Comparison of ENCODE assay signal across 17 cellular contexts in genomic region chr19:55462722-55463121, GRCh38. TPM values are rescaled to one million over a fixed set of nuclear protein-coding genes. Genes with fewer than 3 reads are reported as not detected.
DNase-seq lines count a peak whose midpoint lies in the region; ATAC-seq, FAIRE-seq and TF ChIP-seq lines count a peak whose summit lies in the region.
"Had no signal": no experiment of that assay in that cellular context is flagged by ENCODE, and none has a peak within 500 bp of the region (broad histone marks: within the 10 kb centered on the region; RNA-seq: fewer than 3 reads in every experiment).

No MANE protein-coding gene starts in this region.

- no peak overlapping the region for H3K23ac ChIP-seq in neuronal stem cell (ENCODE audit: low read depth, low read length, poor library complexity)

- no peak overlapping the region for H3K14ac ChIP-seq in neuronal stem cell (ENCODE audit: low read length)

- H3K4me3 Mint-ChIP-seq in activated T-cell treated with anti-CD3 and anti-CD28 coated beads, Interleukin-2, amount 50 U/mL, for 72 hours: peak overlapping the region; percentile 88 to 92
- H3K4me3 Mint-ChIP-seq in IgD-negative memory B cell (peak overlapping the region; percentile 59 to 98 (median 92)), astrocyte (ENCODE audit: unreplicated experiment) (peak overlapping the region; percentile 86)

- peak overlapping the region; percentile 95 for H2BK15ac ChIP-seq in neuronal stem cell (ENCODE audit: low read length)

- no peak overlapping the region for H2BK12ac ChIP-seq in neuronal stem cell (ENCODE audit: low read length)

- H3K4me1 Mint-ChIP-seq in activated T-cell treated with anti-CD3 and anti-CD28 coated beads, Interleukin-2, amount 50 U/mL, for 72 hours (ENCODE audit: low read depth): peaks cover 29% of the 10 kb centered on the region
- H3K4me1 Mint-ChIP-seq in IgD-negative memory B cell: peaks cover 10 to 19% (median 15%) of the 10 kb centered on the region in 3 donors
- H3K4me1 Mint-ChIP-seq in astrocyte (ENCODE audit: low read depth, unreplicated experiment): peaks cover 2% of the 10 kb centered on the region

- H3K79me2 ChIP-seq in astrocyte (ENCODE audit: insufficient read depth, low read length): peaks cover 16% of the 10 kb centered on the region

- H3K4me1 ChIP-seq in astrocyte (ENCODE audit: insufficient read depth, low read length) (peaks cover 9% of the 10 kb centered on the region), neuronal stem cell (ENCODE audit: control insufficient read depth in 2 of 2, insufficient read depth in 1 of 2, low read depth in 1 of 2, low read length in 2 of 2) (peaks cover 20 to 36% of the 10 kb centered on the region in 2 donors)

- no peak for ATAC-seq in activated T-cell treated with anti-CD3 and anti-CD28 coated beads, Interleukin-2, amount 50 U/mL, for 72 hours (replicated peaks in 1 of 2)
- ATAC-seq in HG03571 (IDR thresholded peaks at IDR 0.05; ENCODE audit: unreplicated experiment): no peak
- ATAC-seq: activated naive CD4-positive, alpha-beta T cell treated with anti-CD3 and anti-CD28 coated beads, Interleukin-2, amount 50 U/mL, for 72 hours had no signal

- H3K18ac ChIP-seq in neuronal stem cell (ENCODE audit: low read length): peak overlapping the region; percentile 95

- no peak overlapping the region for H3K4me2 ChIP-seq in astrocyte (ENCODE audit: low read length)
- no peak overlapping the region for H3K4me2 ChIP-seq in neuronal stem cell (ENCODE audit: insufficient read depth, low read length, poor library complexity, severe bottlenecking)

- H4K20me1 ChIP-seq in astrocyte (ENCODE audit: insufficient read depth, low read length): peaks cover 27% of the 10 kb centered on the region

- no peak for DNase-seq in activated T-cell treated with anti-CD3 and anti-CD28 coated beads, Interleukin-2, amount 50 U/mL, for 72 hours
- DNase-seq in activated T-cell treated with anti-CD3 and anti-CD28 coated beads for 4 hours: no peak
- no peak for DNase-seq in astrocyte (ENCODE audit: low read depth)
- no peak for DNase-seq in neuronal stem cell (ENCODE audit: low spot score)
- no peak for DNase-seq in AG08395 (ENCODE audit: low spot score)
- DNase-seq in A172 (ENCODE audit: low spot score): no peak
- DNase-seq: cortex of kidney; GF-D8; Karpas-422; NCI-H1694 treated with DMSO at 0.1 percent for 48 hours; stimulated activated CD8-positive, alpha-beta memory T cell treated with anti-CD3 and anti-CD28 coated beads, Interleukin-4, amount 100 ng/mL, for 48 hours had no signal

- FAIRE-seq in astrocyte (lab: Jason Lieb, UNC): no peak
- FAIRE-seq: H1 had no signal

- no peaks in the 10 kb centered on the region for H3K9me3 Mint-ChIP-seq in activated T-cell treated with anti-CD3 and anti-CD28 coated beads, Interleukin-2, amount 50 U/mL, for 72 hours
- H3K9me3 Mint-ChIP-seq in IgD-negative memory B cell (no peaks in the 10 kb centered on the region), astrocyte (ENCODE audit: unreplicated experiment) (no peaks in the 10 kb centered on the region)
- H3K9me3 Mint-ChIP-seq: activated naive CD4-positive, alpha-beta T cell treated with anti-CD3 and anti-CD28 coated beads, Interleukin-2, amount 50 U/mL, for 72 hours had no signal

- H3K36me3 ChIP-seq in astrocyte (ENCODE audit: insufficient read depth, low read length) (no peaks in the 10 kb centered on the region), neuronal stem cell (replicated peaks in 1 of 2; ENCODE audit: control insufficient read depth in 2 of 2, insufficient read depth in 2 of 2, low read length in 2 of 2) (no peaks in the 10 kb centered on the region)

- H3K27me3 ChIP-seq in astrocyte (ENCODE audit: insufficient read depth, low read length) (peaks cover 2% of the 10 kb centered on the region), neuronal stem cell (ENCODE audit: control insufficient read depth in 3 of 3, insufficient read depth in 3 of 3, low read depth in 1 of 3, low read length in 3 of 3) (peaks cover 0 to 40% (median 0%) of the 10 kb centered on the region in 3 experiments)

- no peak for TF ChIP-seq CTCF in astrocyte (IDR thresholded peaks at IDR 0.05; ENCODE audit: insufficient read depth, low read depth, low read length)

- peak overlapping the region; percentile 89 for H2BK5ac ChIP-seq in neuronal stem cell (ENCODE audit: low read length)

- H4K8ac ChIP-seq in neuronal stem cell (ENCODE audit: low read depth, low read length): no peak overlapping the region

- no peaks in the 10 kb centered on the region for H3K9me3 ChIP-seq in astrocyte (ENCODE audit: insufficient read depth, low read depth, low read length)
- peaks cover 0 to 4% of the 10 kb centered on the region in 2 donors for H3K9me3 ChIP-seq in neuronal stem cell (replicated peaks in 1 of 2; ENCODE audit: control insufficient read depth in 2 of 2, insufficient read depth in 1 of 2, low read depth in 1 of 2, low read length in 2 of 2)

- no peak overlapping the region for H4K91ac ChIP-seq in neuronal stem cell (ENCODE audit: low read depth, low read length, poor library complexity)

- no peak overlapping the region for H3K4me3 ChIP-seq in astrocyte (ENCODE audit: insufficient read depth, low read depth, low read length)
- no peak overlapping the region for H3K4me3 ChIP-seq in neuronal stem cell (ENCODE audit: low read length in 2 of 2)

- peak overlapping the region; percentile 98 for H2AK5ac ChIP-seq in neuronal stem cell (ENCODE audit: low read depth, low read length)

- H3K36me3 Mint-ChIP-seq in activated T-cell treated with anti-CD3 and anti-CD28 coated beads, Interleukin-2, amount 50 U/mL, for 72 hours (ENCODE audit: insufficient read depth in 2 of 2): no peaks in the 10 kb centered on the region
- H3K36me3 Mint-ChIP-seq in IgD-negative memory B cell (no peaks in the 10 kb centered on the region), astrocyte (ENCODE audit: low read depth, unreplicated experiment) (no peaks in the 10 kb centered on the region)
- H3K36me3 Mint-ChIP-seq: activated naive CD4-positive, alpha-beta T cell treated with anti-CD3 and anti-CD28 coated beads, Interleukin-2, amount 50 U/mL, for 72 hours had no signal

- H3K27ac Mint-ChIP-seq in activated T-cell treated with anti-CD3 and anti-CD28 coated beads, Interleukin-2, amount 50 U/mL, for 72 hours: no peak overlapping the region
- H3K27ac Mint-ChIP-seq in IgD-negative memory B cell (no peak overlapping the region), astrocyte (ENCODE audit: unreplicated experiment) (no peak overlapping the region)
- H3K27ac Mint-ChIP-seq: progenitor cell of endocrine pancreas had no signal

- H2BK120ac ChIP-seq in neuronal stem cell (ENCODE audit: low read depth, low read length): peak overlapping the region; percentile 95

- no peaks in the 10 kb centered on the region for H3K79me1 ChIP-seq in neuronal stem cell (ENCODE audit: low read depth, low read length)

- no CpG with 5 or more reads among the region's 11 CpGs for WGBS in neuronal stem cell (ENCODE audit: extremely low coverage in 2 of 2, insufficient read length in 2 of 2, insufficient replicate concordance in 1 of 2), 2 donors

- H3K9ac ChIP-seq in astrocyte (ENCODE audit: low read length) (no peak overlapping the region), neuronal stem cell (ENCODE audit: low read depth, low read length, poor library complexity) (no peak overlapping the region)

- H3K27ac ChIP-seq in astrocyte (ENCODE audit: low read depth, low read length) (no peak overlapping the region), neuronal stem cell (replicated peaks; ENCODE audit: low read length) (no peak overlapping the region)

- H2AFZ ChIP-seq in astrocyte (ENCODE audit: low read depth, low read length) (no peak overlapping the region), neuronal stem cell (ENCODE audit: low read length) (peak overlapping the region; percentile 27)

- H3K4ac ChIP-seq in neuronal stem cell (ENCODE audit: low read length): no peak overlapping the region

- H3K27me3 Mint-ChIP-seq in activated T-cell treated with anti-CD3 and anti-CD28 coated beads, Interleukin-2, amount 50 U/mL, for 72 hours (ENCODE audit: low read depth): no peaks in the 10 kb centered on the region
- H3K27me3 Mint-ChIP-seq in IgD-negative memory B cell: no peaks in the 10 kb centered on the region
- peaks cover 4% of the 10 kb centered on the region for H3K27me3 Mint-ChIP-seq in astrocyte (ENCODE audit: low read depth, unreplicated experiment)

RNA-seq across cellular contexts. Expression of gene ISOC2, which starts 1.3 kb away (rescaled TPM):
- total RNA-seq in activated T-cell treated with anti-CD3 and anti-CD28 coated beads, Interleukin-2, amount 50 U/mL, for 72 hours: 10 to 100 TPM; 19.5 to 20.3 TPM
- 40.0 TPM for polyA plus RNA-seq in IgD-negative memory B cell
- 58.8 and 61.6 TPM in 2 replicates for total RNA-seq in astrocyte
- 26.8 TPM for polyA plus RNA-seq in neuronal stem cell (2013, experiment 1 of 2)
- 26.2 TPM for polyA plus RNA-seq in neuronal stem cell (2013, experiment 2 of 2)
- total RNA-seq in A172 (2014; rRNA removed; shearing (Covaris generic)): 114 and 139 TPM in 2 replicates

RNA-seq across cellular contexts. Expression of gene C19orf85, which starts 1.8 kb away (rescaled TPM):
- not detected for total RNA-seq in activated T-cell treated with anti-CD3 and anti-CD28 coated beads, Interleukin-2, amount 50 U/mL, for 72 hours
- polyA plus RNA-seq in IgD-negative memory B cell: not detected
- total RNA-seq in astrocyte: not detected in 2 replicates
- 2.1 TPM for polyA plus RNA-seq in neuronal stem cell (2013, experiment 1 of 2)
- polyA plus RNA-seq in neuronal stem cell (2013, experiment 2 of 2): 2.3 TPM
- 0.07 TPM in 1 of 2 replicates, not detected in the other for total RNA-seq in A172 (2014; rRNA removed; shearing (Covaris generic))
- total RNA-seq: activated naive CD4-positive, alpha-beta T cell treated with anti-CD3 and anti-CD28 coated beads, Interleukin-2, amount 50 U/mL, for 72 hours; mesenteric fat pad; progenitor cell of endocrine pancreas had no signal

RNA-seq across cellular contexts. Expression of gene ZNF628, which starts 13.7 kb away (rescaled TPM):
- 1 to 10 TPM; 7.9 to 9.0 TPM for total RNA-seq in activated T-cell treated with anti-CD3 and anti-CD28 coated beads, Interleukin-2, amount 50 U/mL, for 72 hours
- 0.34 TPM for polyA plus RNA-seq in IgD-negative memory B cell
- total RNA-seq in astrocyte: 9.9 and 11.9 TPM in 2 replicates
- polyA plus RNA-seq in neuronal stem cell (2013, experiment 1 of 2): 8.4 TPM
- polyA plus RNA-seq in neuronal stem cell (2013, experiment 2 of 2): 8.7 TPM
- 4.1 and 4.8 TPM in 2 replicates for total RNA-seq in A172 (2014; rRNA removed; shearing (Covaris generic))

RNA-seq across cellular contexts. Expression of gene SHISA7, which starts 19.6 kb away (rescaled TPM):
- under 1 TPM in 1 of 2 donors, not detected in 1; 0.17 TPM for total RNA-seq in activated T-cell treated with anti-CD3 and anti-CD28 coated beads, Interleukin-2, amount 50 U/mL, for 72 hours
- not detected for polyA plus RNA-seq in IgD-negative memory B cell
- 0.09 TPM in 1 of 2 replicates, not detected in the other for total RNA-seq in astrocyte
- polyA plus RNA-seq in neuronal stem cell (2013, experiment 1 of 2): 0.33 TPM
- polyA plus RNA-seq in neuronal stem cell (2013, experiment 2 of 2): 0.30 TPM
- total RNA-seq in A172 (2014; rRNA removed; shearing (Covaris generic)): not detected in 2 replicates
- total RNA-seq: activated naive CD4-positive, alpha-beta T cell treated with anti-CD3 and anti-CD28 coated beads, Interleukin-2, amount 50 U/mL, for 72 hours; mesenteric fat pad had no signal

RNA-seq across cellular contexts. Expression of gene NAT14, which starts 22.3 kb away (rescaled TPM):
- 10 to 100 TPM; 19.2 to 20.5 TPM for total RNA-seq in activated T-cell treated with anti-CD3 and anti-CD28 coated beads, Interleukin-2, amount 50 U/mL, for 72 hours
- polyA plus RNA-seq in IgD-negative memory B cell: 6.1 TPM
- total RNA-seq in astrocyte: 68.7 and 71.2 TPM in 2 replicates
- polyA plus RNA-seq in neuronal stem cell (2013, experiment 1 of 2): 117 TPM
- 115 TPM for polyA plus RNA-seq in neuronal stem cell (2013, experiment 2 of 2)
- total RNA-seq in A172 (2014; rRNA removed; shearing (Covaris generic)): 56.2 and 65.7 TPM in 2 replicates
